Comparison of ENCODE assay signal across 12 cellular contexts in genomic region chr12:27592548-27592947, GRCh38.
DNase-seq lines count a peak whose midpoint lies in the region; ATAC-seq and TF ChIP-seq lines count a peak whose summit lies in the region.
"Had no signal": no experiment of that assay in that cellular context is flagged by ENCODE, and none has a peak within 500 bp of the region (broad histone marks: within the 10 kb centered on the region; RNA-seq: fewer than 3 reads in every experiment).

No MANE protein-coding gene starts in this region.

- H3K9me3 Mint-ChIP-seq in MCF 10A (ENCODE audit: unreplicated experiment), result no peaks in the 10 kb centered on the region
- H3K9me3 Mint-ChIP-seq: activated T-cell treated with anti-CD3 and anti-CD28 coated beads, Interleukin-2, amount 50 U/mL, for 72 hours had no signal

- peak overlapping the region; percentile 97 for H3K27ac Mint-ChIP-seq in MCF 10A (ENCODE audit: low read depth, unreplicated experiment)
- H3K27ac Mint-ChIP-seq: activated T-cell treated with anti-CD3 and anti-CD28 coated beads, Interleukin-2, amount 50 U/mL, for 72 hours; CD4-positive, alpha-beta memory T cell had no signal

- peak; percentile 44 for ATAC-seq in HG02759 (IDR thresholded peaks at IDR 0.05; ENCODE audit: unreplicated experiment)
- ATAC-seq in lower lobe of right lung, result peak; percentile 71 to 79
- no peak for ATAC-seq in GM19395 (IDR thresholded peaks at IDR 0.05; ENCODE audit: unreplicated experiment)

- no peak overlapping the region for H2AFZ ChIP-seq in ACC112 (ENCODE audit: low read length, unreplicated experiment)

- DNase-seq in MCF 10A (ENCODE audit: unreplicated experiment) (peak; percentile 88), lower lobe of right lung (no peak), NCI-H1694 treated with DMSO at 0.1 percent for 48 hours (lab: John Stamatoyannopoulos, UW) (no peak), NOMO-1 treated with dmso at 0.1 percent for 144 hours (lab: John Stamatoyannopoulos, UW; ENCODE audit: unreplicated experiment) (no peak)
- no peak for DNase-seq in activated CD8-positive, alpha-beta memory T cell treated with anti-CD3 and anti-CD28 coated beads for 24 hours
- DNase-seq: activated T-cell treated with anti-CD3 and anti-CD28 coated beads, Interleukin-2, amount 50 U/mL, for 72 hours; CD4-positive, alpha-beta memory T cell; foreskin melanocyte had no signal

- no TSS peak for BruUV-seq in MCF 10A (replicated peaks; lab: Mats Ljungman, UMichigan)

- TF ChIP-seq CTCF in MCF 10A (IDR thresholded peaks at IDR 0.05; ENCODE audit: unreplicated experiment) (no peak), lower lobe of right lung (IDR thresholded peaks at IDR 0.05) (no peak)

- peak overlapping the region; percentile 78 for H3K27ac ChIP-seq in ACC112 (ENCODE audit: low read depth, low read length)
- H3K27ac ChIP-seq in lower lobe of right lung, result peak overlapping the region; percentile 46
- H3K27ac ChIP-seq: SJSA1 had no signal

- H3K4me1 Mint-ChIP-seq in MCF 10A (ENCODE audit: insufficient read depth, unreplicated experiment), result peaks cover 65% of the 10 kb centered on the region

- CTCF ChIA-PET in MCF 10A (lab: Yijun Ruan, JAX), result interaction anchor here (0.6 to 1.5 kb wide), 3 partner anchors 53 to 158 kb away, joined by 3 to 4 read pairs (median 3); no protein-coding TSS in a partner anchor

- intact Hi-C loops in MCF 10A (cut with micrococcal nuclease), result loop anchor here (1.0 to 5.0 kb wide), 3 partner anchors 35 to 67 kb away; no protein-coding TSS in a partner anchor
- intact Hi-C loops in lower lobe of right lung (cut with DNase I), result no loop called here

- no peaks in the 10 kb centered on the region for H3K27me3 ChIP-seq in ACC112 (ENCODE audit: insufficient read depth, low read length)
- no peaks in the 10 kb centered on the region for H3K27me3 ChIP-seq in lower lobe of right lung (ENCODE audit: low read depth)
- H3K27me3 ChIP-seq: SJSA1 had no signal

- peaks cover 12% of the 10 kb centered on the region for H3K36me3 ChIP-seq in ACC112 (ENCODE audit: insufficient read depth, low read length)
- no peaks in the 10 kb centered on the region for H3K36me3 ChIP-seq in lower lobe of right lung
- H3K36me3 ChIP-seq: SJSA1 had no signal

- H3K4me3 ChIP-seq in ACC112 (ENCODE audit: low read depth, low read length), result no peak overlapping the region
- no peak overlapping the region for H3K4me3 ChIP-seq in lower lobe of right lung
- H3K4me3 ChIP-seq: SJSA1 had no signal

- peaks cover 57% of the 10 kb centered on the region for H3K79me2 ChIP-seq in ACC112 (ENCODE audit: control insufficient read depth, insufficient read depth, low read length, unreplicated experiment)

- H3K36me3 Mint-ChIP-seq in MCF 10A (ENCODE audit: insufficient read depth, unreplicated experiment), result peaks cover 12% of the 10 kb centered on the region
- H3K36me3 Mint-ChIP-seq: CD4-positive, alpha-beta memory T cell had no signal

- no peaks in the 10 kb centered on the region for H3K9me3 ChIP-seq in lower lobe of right lung
- H3K9me3 ChIP-seq: SJSA1 had no signal

- peak overlapping the region; percentile 30 for H3K4me3 Mint-ChIP-seq in MCF 10A (ENCODE audit: unreplicated experiment)
- H3K4me3 Mint-ChIP-seq: activated T-cell treated with anti-CD3 and anti-CD28 coated beads, Interleukin-2, amount 50 U/mL, for 72 hours; CD4-positive, alpha-beta memory T cell had no signal

- no peaks in the 10 kb centered on the region for H3K27me3 Mint-ChIP-seq in MCF 10A (ENCODE audit: insufficient read depth, unreplicated experiment)
- H3K27me3 Mint-ChIP-seq: CD4-positive, alpha-beta memory T cell had no signal

- POLR2A ChIA-PET in MCF 10A (lab: Yijun Ruan, JAX), result interaction anchor here (0.6 to 3.6 kb wide), 14 partner anchors 14 to 68 kb away, joined by 3 to 33 read pairs (median 6); partner anchors contain the start of gene PPFIBP1

- H3K4me1 ChIP-seq in ACC112 (ENCODE audit: control insufficient read depth, insufficient read depth, low read length, unreplicated experiment), result peaks cover 40% of the 10 kb centered on the region
- H3K4me1 ChIP-seq in lower lobe of right lung, result peaks cover 15% of the 10 kb centered on the region
